In the genomic region with DNA sequence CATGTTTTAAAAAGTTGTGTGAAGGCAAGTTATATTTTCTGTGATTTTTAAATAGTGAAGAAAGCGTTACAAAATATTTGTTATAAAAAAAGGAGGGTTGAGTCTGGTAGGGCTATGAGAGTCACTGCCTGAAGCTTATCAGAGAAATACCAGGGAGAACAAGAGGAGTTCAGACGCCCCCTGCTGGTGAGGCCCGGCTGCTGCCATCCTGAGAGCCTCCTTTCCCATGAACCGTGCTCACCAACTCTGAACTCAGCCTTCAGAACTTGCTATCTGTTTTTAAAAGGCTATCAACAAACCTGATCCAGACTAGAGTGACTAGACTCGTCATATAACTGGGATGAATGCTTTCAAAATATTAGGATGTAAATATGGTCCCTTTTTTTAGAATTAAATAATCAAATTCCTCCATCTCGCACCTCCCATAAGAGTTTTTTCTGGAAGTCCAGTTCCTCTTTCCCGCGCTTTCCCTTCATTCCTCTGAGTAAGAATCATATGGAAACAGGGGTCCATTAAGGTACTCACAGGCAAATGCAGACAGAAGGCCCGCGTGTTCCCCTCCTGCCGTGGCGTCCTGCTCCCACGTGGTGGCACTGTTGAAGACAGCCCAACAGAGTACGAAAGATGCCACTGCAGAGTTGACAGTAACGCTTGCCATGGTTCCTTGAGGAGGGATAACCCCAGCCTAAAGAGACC, we compare ENCODE assay signal across 7 cellular contexts. TPM values are rescaled to one million over a fixed set of nuclear protein-coding genes. Genes with fewer than 3 reads are reported as not detected.
A peak's percentile ranks its signal among the peaks of the same experiment; 100 is the strongest.
DNase-seq lines count a peak whose midpoint lies in the region; ATAC-seq and TF ChIP-seq lines count a peak whose summit lies in the region.

No MANE protein-coding gene starts in this region.

- DNase-seq in NCI-H187 (lab: John Stamatoyannopoulos, UW) (peak; percentile 30 to 61), T-helper 9 cell (peak; percentile 54), astrocyte of the cerebellum (ENCODE audit: low read depth) (peak; percentile 44), hypothalamus (lab: John Stamatoyannopoulos, UW) (peak; percentile 3 to 93 (median 65)), smooth muscle cell (lab: John Stamatoyannopoulos, UW; ENCODE audit: unreplicated experiment) (peak; percentile 39)

- H3K36me3 ChIP-seq in smooth muscle cell (ENCODE audit: low read depth) = no peaks in the 10 kb centered on the region

- H3K9me3 ChIP-seq in smooth muscle cell (replicated peaks; ENCODE audit: low read depth) = no peaks in the 10 kb centered on the region

- H2AFZ ChIP-seq in smooth muscle cell (ENCODE audit: low read depth) = no peak overlapping the region

- peaks cover 11% of the 10 kb centered on the region for H3K27me3 ChIP-seq in smooth muscle cell (ENCODE audit: low read depth)

- no peak overlapping the region for H3K27ac ChIP-seq in smooth muscle cell (ENCODE audit: low read depth)

- 19% methylated on average over 15 of the region's 15 CpGs for WGBS in smooth muscle cell (ENCODE audit: low lambda C conversion rate)

- TF ChIP-seq CTCF in astrocyte of the cerebellum (IDR thresholded peaks at IDR 0.05; ENCODE audit: low read depth, low read length, missing control alignments) = peak; percentile 98
- TF ChIP-seq CTCF in smooth muscle cell (IDR thresholded peaks at IDR 0.05; ENCODE audit: borderline replicate concordance, insufficient read depth, poor library complexity, severe bottlenecking) = peak; percentile 95

- no peaks in the 10 kb centered on the region for H4K20me1 ChIP-seq in smooth muscle cell (ENCODE audit: low read depth)

- H3K9ac ChIP-seq in smooth muscle cell (ENCODE audit: low read depth) = no peak overlapping the region

- H3K79me2 ChIP-seq in smooth muscle cell (ENCODE audit: low read depth) = no peaks in the 10 kb centered on the region

- H3K4me3 ChIP-seq in astrocyte of the cerebellum (ENCODE audit: low read depth, low read length) (no peak overlapping the region), smooth muscle cell (no peak overlapping the region)

- no peaks in the 10 kb centered on the region for H3F3A ChIP-seq in smooth muscle cell (ENCODE audit: low read depth)

- in situ Hi-C loops in astrocyte of the cerebellum (cut with HindIII; ENCODE audit: low sequenced_read_pairs) = no loop called here

- ATAC-seq in GM18498 (IDR thresholded peaks at IDR 0.05; ENCODE audit: unreplicated experiment) = peak; percentile 90
- ATAC-seq in HG02852 (IDR thresholded peaks at IDR 0.05; ENCODE audit: unreplicated experiment) = peak; percentile 83

- no peaks in the 10 kb centered on the region for H3K4me1 ChIP-seq in smooth muscle cell (ENCODE audit: low read depth)

- H3K4me2 ChIP-seq in smooth muscle cell = peak overlapping the region; percentile 41

RNA-seq across cellular contexts. Expression of a gene that starts 26.2 kb away (rescaled TPM):
- 6.0 and 6.9 TPM in 2 replicates for total RNA-seq in smooth muscle cell
- polyA plus RNA-seq in smooth muscle cell = 6.1 and 7.6 TPM in 2 replicates
